In genomic region chr2:168118733-168119518, GRCh38 we compare ENCODE assay signal across 8 cellular contexts.
DNase-seq lines count a peak whose midpoint lies in the region; ATAC-seq and TF ChIP-seq lines count a peak whose summit lies in the region.

No MANE protein-coding gene starts in this region.

- no peak overlapping the region for H3K4ac ChIP-seq in neuronal stem cell (ENCODE audit: low read length)

- H2BK5ac ChIP-seq in neuronal stem cell (ENCODE audit: low read length) = no peak overlapping the region

- H3K9me2 ChIP-seq in HCT116 (ENCODE audit: insufficient read depth) (no peaks in the 10 kb centered on the region), SK-N-SH (no peaks in the 10 kb centered on the region)

- H2BK12ac ChIP-seq in neuronal stem cell (ENCODE audit: low read length) = no peak overlapping the region

- no peak overlapping the region for H3K18ac ChIP-seq in neuronal stem cell (ENCODE audit: low read length)

- peak; percentile 66 for ATAC-seq in HCT116
- ATAC-seq in GM21526 (IDR thresholded peaks at IDR 0.05; ENCODE audit: low FRiP score, unreplicated experiment) = no peak

- no peaks in the 10 kb centered on the region for H3K79me1 ChIP-seq in neuronal stem cell (ENCODE audit: low read depth, low read length)

- no peak overlapping the region for H3K14ac ChIP-seq in neuronal stem cell (ENCODE audit: low read length)

- TF ChIP-seq EP300 in SK-N-SH (IDR thresholded peaks at IDR 0.05; ENCODE audit: borderline replicate concordance in 1 of 2, low read depth in 1 of 2, low read length in 1 of 2) = no peak

- no peak overlapping the region for H4K91ac ChIP-seq in neuronal stem cell (ENCODE audit: low read depth, low read length, poor library complexity)

- TF ChIP-seq CTCF in HCT116 (IDR thresholded peaks at IDR 0.05 in 2 of 3, conservative IDR thresholded peaks at IDR 0.05 in 1 of 3; ENCODE audit: borderline replicate concordance in 1 of 3, insufficient read depth in 1 of 3, low read depth in 2 of 3, low read length in 2 of 3) (peak; percentile 35 to 72 (median 63); a peak in 5 of 6 replicates), SK-N-SH (IDR thresholded peaks at IDR 0.05) (peak; percentile 89), esophagus squamous epithelium (IDR thresholded peaks at IDR 0.05) (peak; percentile 11 to 70 (median 56))

- H3K27ac ChIP-seq in HCT116 (ENCODE audit: low read depth, low read length) = peak overlapping the region; percentile 13; the same call in 1 of the 2 replicates
- H3K27ac ChIP-seq in SK-N-SH (ENCODE audit: low read depth in 2 of 2, low read length in 1 of 2) = peak overlapping the region; percentile 9 to 67; a peak in 2 of 4 replicates
- no peak overlapping the region for H3K27ac ChIP-seq in esophagus squamous epithelium
- H3K27ac ChIP-seq in neuronal stem cell (replicated peaks; ENCODE audit: low read length) = no peak overlapping the region

- no peak overlapping the region for H2AK5ac ChIP-seq in neuronal stem cell (ENCODE audit: low read depth, low read length)

- H3K4me2 ChIP-seq in HCT116 (ENCODE audit: low read length) (no peak overlapping the region), SK-N-SH (no peak overlapping the region), neuronal stem cell (ENCODE audit: insufficient read depth, low read length, poor library complexity, severe bottlenecking) (no peak overlapping the region)

- H4K20me1 ChIP-seq in HCT116 (ENCODE audit: insufficient read depth) (peaks cover 4% of the 10 kb centered on the region), SK-N-SH (ENCODE audit: insufficient read depth) (no peaks in the 10 kb centered on the region)

- H3K79me2 ChIP-seq in HCT116 (ENCODE audit: insufficient read depth, low read length) (peaks cover 63% of the 10 kb centered on the region; the same call in 1 of the 2 replicates), SK-N-SH (ENCODE audit: insufficient read depth) (peaks cover 3% of the 10 kb centered on the region; the same call in 1 of the 2 replicates)

- H3K27me3 ChIP-seq in HCT116 (ENCODE audit: insufficient read depth, low read length) = no peaks in the 10 kb centered on the region
- no peaks in the 10 kb centered on the region for H3K27me3 ChIP-seq in SK-N-SH (ENCODE audit: insufficient read depth)
- no peaks in the 10 kb centered on the region for H3K27me3 ChIP-seq in esophagus squamous epithelium
- no peaks in the 10 kb centered on the region for H3K27me3 ChIP-seq in neuronal stem cell (ENCODE audit: control insufficient read depth in 3 of 3, insufficient read depth in 3 of 3, low read depth in 1 of 3, low read length in 3 of 3)

- RAD21 ChIA-PET in HCT116 (lab: Charles Lee; ENCODE audit: low non-redundant PET in 1 of 2, low total read pairs in 2 of 2, uncharacterized antibody in 2 of 2, unreplicated experiment in 2 of 2) = interaction anchor here in 1 of 2 experiments (0.7 kb wide), 1 partner anchor 218 kb away, joined by 3 read pairs; no protein-coding TSS in a partner anchor

- H3K36me3 ChIP-seq in HCT116 (ENCODE audit: control insufficient read depth in 1 of 2, insufficient read depth in 2 of 2, low read length in 2 of 2) (peaks cover 2 to 46% of the 10 kb centered on the region in 2 experiments; a peak in 2 of 4 replicates), SK-N-SH (replicated peaks in 1 of 2; ENCODE audit: control insufficient read depth in 1 of 2, insufficient read depth in 2 of 2, low read length in 1 of 2) (peaks cover 12 to 38% of the 10 kb centered on the region in 2 experiments), esophagus squamous epithelium (peaks cover 0 to 49% (median 0%) of the 10 kb centered on the region in 3 donors), neuronal stem cell (replicated peaks in 1 of 2; ENCODE audit: control insufficient read depth in 2 of 2, insufficient read depth in 2 of 2, low read length in 2 of 2) (peaks cover 2 to 71% of the 10 kb centered on the region in 2 donors)

- H3K4me1 ChIP-seq in HCT116 (ENCODE audit: control insufficient read depth in 1 of 2, insufficient read depth in 2 of 2, low read length in 2 of 2) = no peaks in the 10 kb centered on the region
- H3K4me1 ChIP-seq in SK-N-SH (ENCODE audit: control insufficient read depth in 1 of 2, insufficient read depth in 2 of 2, low read depth in 1 of 2, low read length in 1 of 2) = peaks cover 0 to 8% of the 10 kb centered on the region in 2 experiments; a peak in 2 of 4 replicates
- H3K4me1 ChIP-seq in esophagus squamous epithelium = peaks cover 0 to 11% (median 0%) of the 10 kb centered on the region in 3 donors
- H3K4me1 ChIP-seq in neuronal stem cell (ENCODE audit: control insufficient read depth in 2 of 2, insufficient read depth in 1 of 2, low read depth in 1 of 2, low read length in 2 of 2) = peaks cover 1 to 7% of the 10 kb centered on the region in 2 donors

- no peak overlapping the region for H3K4me3 ChIP-seq in HCT116 (replicated peaks in 1 of 2; ENCODE audit: low read depth in 1 of 2, low read length in 2 of 2)
- no peak overlapping the region; a peak in 1 of 4 replicates for H3K4me3 ChIP-seq in SK-N-SH (ENCODE audit: low read depth in 2 of 2, low read length in 1 of 2)
- no peak overlapping the region for H3K4me3 ChIP-seq in esophagus squamous epithelium
- H3K4me3 ChIP-seq in neuronal stem cell (ENCODE audit: low read length in 2 of 2) = no peak overlapping the region

- H3F3A ChIP-seq in SK-N-SH (replicated peaks; ENCODE audit: insufficient read depth) = peaks cover 7% of the 10 kb centered on the region

- TF ChIP-seq POLR2A in HCT116 (IDR thresholded peaks at IDR 0.05; ENCODE audit: borderline replicate concordance, extremely low read depth, insufficient read depth, insufficient read length) = no peak
- no peak for TF ChIP-seq POLR2A in esophagus squamous epithelium (IDR thresholded peaks at IDR 0.05)

- TF ChIP-seq RAD21 in HCT116 (IDR thresholded peaks at IDR 0.05; ENCODE audit: low read depth) = peak; percentile 60
- TF ChIP-seq RAD21 in SK-N-SH (IDR thresholded peaks at IDR 0.05; ENCODE audit: low read length) = peak; percentile 88

- H4K8ac ChIP-seq in neuronal stem cell (ENCODE audit: low read depth, low read length) = no peak overlapping the region

- H2BK120ac ChIP-seq in neuronal stem cell (ENCODE audit: low read depth, low read length) = no peak overlapping the region

- BruUV-seq in HCT116 (replicated peaks; lab: Mats Ljungman, UMichigan) = no TSS peak

- no peaks in the 10 kb centered on the region for H3K9me3 ChIP-seq in HCT116 (ENCODE audit: control insufficient read depth in 1 of 2, insufficient read depth in 1 of 2, low read depth in 1 of 2, low read length in 2 of 2)
- H3K9me3 ChIP-seq in SK-N-SH = no peaks in the 10 kb centered on the region
- no peaks in the 10 kb centered on the region for H3K9me3 ChIP-seq in esophagus squamous epithelium
- peaks cover 0 to 7% of the 10 kb centered on the region in 2 donors for H3K9me3 ChIP-seq in neuronal stem cell (replicated peaks in 1 of 2; ENCODE audit: control insufficient read depth in 2 of 2, insufficient read depth in 1 of 2, low read depth in 1 of 2, low read length in 2 of 2)

- H3K9ac ChIP-seq in HCT116 (ENCODE audit: low read length) (no peak overlapping the region), SK-N-SH (no peak overlapping the region), neuronal stem cell (ENCODE audit: low read depth, low read length, poor library complexity) (no peak overlapping the region)

- CTCF ChIA-PET in HCT116 (lab: Charles Lee) = interaction anchor here (0.5 to 3.4 kb wide), 36 partner anchors 10 to 1581 kb away, joined by 3 to 23 read pairs (median 4); no protein-coding TSS in a partner anchor
- CTCF ChIA-PET in SK-N-SH (lab: Yijun Ruan, JAX) = interaction anchor here (0.6 to 7.1 kb wide), 124 partner anchors 9 to 1600 kb away, joined by 3 to 85 read pairs (median 4); partner anchors contain the start of genes B3GALT1 and STK39

- no peak overlapping the region for H2BK15ac ChIP-seq in neuronal stem cell (ENCODE audit: low read length)

- POLR2A ChIA-PET in HCT116 (lab: Charles Lee) (interaction anchor here (0.7 kb wide), 1 partner anchor 407 kb away, joined by 3 read pairs; no protein-coding TSS in a partner anchor), SK-N-SH (lab: Yijun Ruan, JAX) (interaction anchor here (0.9 to 1.0 kb wide), 2 partner anchors 855 to 1579 kb away, joined by 3 to 4 read pairs; no protein-coding TSS in a partner anchor)

- H2AFZ ChIP-seq in HCT116 (ENCODE audit: low read depth, low read length, poor library complexity, severe bottlenecking) (no peak overlapping the region), SK-N-SH (ENCODE audit: low read depth) (no peak overlapping the region), neuronal stem cell (ENCODE audit: low read length) (no peak overlapping the region)

- peak; percentile 6 for DNase-seq in stimulated activated CD4-positive, alpha-beta T cell treated with anti-CD3 and anti-CD28 coated beads, Interleukin-4, amount 100 ng/mL, for 24 hours
- DNase-seq in stimulated activated CD4-positive, alpha-beta T cell treated with anti-CD3 and anti-CD28 coated beads, Interleukin-2, amount 100 ng/mL, for 24 hours = no peak
- DNase-seq in HCT116 (ENCODE audit: low read depth, low spot score) (peak; percentile 21), NAMALWA (ENCODE audit: low spot score) (peak; percentile 84), SK-N-SH (peak; percentile 17), esophagus squamous epithelium (lab: John Stamatoyannopoulos, UW) (no peak), neuronal stem cell (ENCODE audit: low spot score) (peak; percentile 77)

- H3K23ac ChIP-seq in neuronal stem cell (ENCODE audit: low read depth, low read length, poor library complexity) = no peak overlapping the region

- intact Hi-C loops in HCT116 (cut with micrococcal nuclease) (loop anchor here (1.0 to 10.0 kb wide), 4 partner anchors 154 to 1580 kb away; no protein-coding TSS in a partner anchor), esophagus squamous epithelium (cut with DNase I) (no loop called here)

- WGBS in SK-N-SH (ENCODE audit: low lambda C conversion rate) = 73% methylated on average over 10 of the region's 10 CpGs
- 55 to 60% methylated on average over 10 of the region's 10 CpGs for WGBS in esophagus squamous epithelium, 2 donors
- no CpG with 5 or more reads among the region's 10 CpGs for WGBS in neuronal stem cell (ENCODE audit: extremely low coverage in 2 of 2, insufficient read length in 2 of 2, insufficient replicate concordance in 1 of 2), 2 donors

TF ChIP-seq in HCT116, 20 proteins besides CTCF, POLR2A, EP300 and RAD21 (continues in another document):
- TF ChIP-seq ZFX (IDR thresholded peaks at IDR 0.05) (no peak), POLR2AphosphoS5 (IDR thresholded peaks at IDR 0.05; ENCODE audit: low read depth, low read length) (no peak), ZNF274 (IDR thresholded peaks at IDR 0.05; ENCODE audit: low read depth, low read length) (no peak), CEBPB (IDR thresholded peaks at IDR 0.05; ENCODE audit: low read depth) (no peak), EZH2phosphoT487 (IDR thresholded peaks at IDR 0.05; ENCODE audit: borderline replicate concordance) (no peak)

TF ChIP-seq in SK-N-SH, 30 proteins besides CTCF, POLR2A, EP300 and RAD21:
- TF ChIP-seq FOXJ3 (CRISPR knock-in tag; IDR thresholded peaks at IDR 0.05) = no peak
- peak; percentile 69 for TF ChIP-seq SMC3 (IDR thresholded peaks at IDR 0.05; ENCODE audit: low read depth, low read length)

Comparison
In these comparisons a context has a peak if more than half of its experiments do, and no peak if none do; other contexts are left out.
1. DNase-seq: peak in stimulated activated CD4-positive, alpha-beta T cell treated with anti-CD3 and anti-CD28 coated beads, Interleukin-4, amount 100 ng/mL, for 24 hours (single experiment), HCT116 (single experiment), NAMALWA (single experiment), SK-N-SH (single experiment) and neuronal stem cell (single experiment); none in stimulated activated CD4-positive, alpha-beta T cell treated with anti-CD3 and anti-CD28 coated beads, Interleukin-2, amount 100 ng/mL, for 24 hours (0 of 2) and esophagus squamous epithelium (single experiment).
2. H3K27ac ChIP-seq: peak in HCT116 (single experiment) and SK-N-SH (2 of 2); none in esophagus squamous epithelium (0 of 4) and neuronal stem cell (single experiment).
3. Peak in every context shown above with its lines, with median percentiles within 50 percentile points of each other: CTCF ChIP-seq.